1 cellular context compared by ENCODE assay signal in genomic region chr6:16332175-16332542, GRCh38.
A peak's percentile ranks its signal among the peaks of the same experiment; 100 is the strongest.
TF ChIP-seq lines count a peak whose summit lies in the region.

No MANE protein-coding gene starts in this region.

TF ChIP-seq in HepG2, 621 proteins besides CTCF, POLR2A, EP300 and RAD21 (continued from another document):
- TF ChIP-seq SOX6 (IDR thresholded peaks at IDR 0.05) (no peak), SOX6 (CRISPR knock-in tag; IDR thresholded peaks at IDR 0.05) (peak; percentile 19; the same call in 1 of the 2 replicates), GATAD2A (CRISPR knock-in tag; IDR thresholded peaks at IDR 0.05) (0 out of 2 replicates have a peak, but pooled peaks have one; percentile 8), ARID5B (CRISPR knock-in tag; IDR thresholded peaks at IDR 0.05) (0 out of 2 replicates have a peak, but pooled peaks have one; percentile 18), ZKSCAN1 (IDR thresholded peaks at IDR 0.05; ENCODE audit: low read length) (0 out of 2 replicates have a peak, but pooled peaks have one; percentile 31), TEF (CRISPR knock-in tag; IDR thresholded peaks at IDR 0.05) (no peak), POLR2G (IDR thresholded peaks at IDR 0.05; ENCODE audit: low read depth, low read length) (no peak), WIZ (CRISPR knock-in tag; IDR thresholded peaks at IDR 0.05) (no peak), SP1 (IDR thresholded peaks at IDR 0.05) (no peak), SP1 (CRISPR knock-in tag; IDR thresholded peaks at IDR 0.05) (no peak), ETV6 (CRISPR knock-in tag; conservative IDR thresholded peaks at IDR 0.05) (no peak), STAG1 (CRISPR knock-in tag; IDR thresholded peaks at IDR 0.05) (peak; percentile 88), ZHX1 (CRISPR knock-in tag; IDR thresholded peaks at IDR 0.05; ENCODE audit: low read depth) (no peak), TGIF2 (CRISPR knock-in tag; IDR thresholded peaks at IDR 0.05) (no peak), SATB2 (CRISPR knock-in tag; IDR thresholded peaks at IDR 0.05) (no peak), ZNF232 (CRISPR knock-in tag; IDR thresholded peaks at IDR 0.05; ENCODE audit: borderline replicate concordance) (no peak), SRF (IDR thresholded peaks at IDR 0.05; ENCODE audit: low read depth, low read length) (0 out of 2 replicates have a peak, but pooled peaks have one; percentile 3), DRAP1 (CRISPR knock-in tag; IDR thresholded peaks at IDR 0.05) (0 out of 2 replicates have a peak, but pooled peaks have one; percentile 17)
